8 cellular contexts compared by ENCODE assay signal in the genomic region with DNA sequence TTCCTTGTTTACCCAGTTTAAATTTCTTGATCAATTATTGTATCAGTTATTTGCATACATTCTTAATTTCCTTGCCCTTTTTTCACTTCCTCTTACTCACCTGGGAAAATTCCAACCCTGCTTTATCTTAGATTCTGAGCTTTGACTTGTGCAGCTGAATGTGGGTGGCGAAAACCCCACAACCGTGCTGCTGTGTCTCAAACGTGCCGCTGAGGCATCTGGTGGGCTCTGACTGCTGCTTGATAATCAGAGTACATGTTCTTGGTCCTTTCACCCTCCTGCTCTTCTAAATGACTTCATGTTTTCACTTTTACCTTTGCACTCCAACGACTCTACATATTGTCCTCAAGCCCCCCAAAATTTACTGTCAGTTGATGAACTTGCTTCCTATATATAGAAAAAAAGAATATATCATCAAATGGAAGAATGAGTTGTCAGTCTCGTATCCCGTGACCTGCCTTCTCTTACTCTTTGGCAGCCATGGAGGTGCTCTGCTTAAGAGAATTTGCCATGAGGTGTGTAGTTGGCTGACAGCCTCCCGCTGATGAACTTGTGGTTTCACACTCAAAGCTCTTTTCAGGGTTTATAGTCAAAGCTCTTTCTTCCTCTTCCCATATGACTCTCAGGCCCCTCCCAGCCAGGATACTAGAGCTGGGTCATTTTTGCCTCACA. TPM values are rescaled to one million over a fixed set of nuclear protein-coding genes. Genes with fewer than 3 reads are reported as not detected.
DNase-seq lines count a peak whose midpoint lies in the region; ATAC-seq and TF ChIP-seq lines count a peak whose summit lies in the region.

No MANE protein-coding gene starts in this region.

- TF ChIP-seq CTCF in OCI-LY7 (conservative IDR thresholded peaks at IDR 0.05; ENCODE audit: low read length) = no peak

- no peaks in the 10 kb centered on the region for H3K36me3 ChIP-seq in OCI-LY7 (ENCODE audit: insufficient read depth, low read length)

- H3K4me1 ChIP-seq in OCI-LY7 (ENCODE audit: insufficient read depth, low read length, poor library complexity, severe bottlenecking) = peaks cover 15% of the 10 kb centered on the region

- POLR2A ChIA-PET in OCI-LY7 (lab: Charles Lee) = interaction anchor here (0.9 to 2.4 kb wide), 5 partner anchors 12 to 408 kb away, joined by 3 to 8 read pairs (median 3); a partner anchor contains a TSS

- peak overlapping the region; percentile 27 for H3K4me3 ChIP-seq in OCI-LY7 (ENCODE audit: low read depth, low read length, poor library complexity, severe bottlenecking)

- H4K20me1 ChIP-seq in OCI-LY7 (ENCODE audit: insufficient read depth, low read length) = no peaks in the 10 kb centered on the region

- peak overlapping the region; percentile 57 for H3K4me2 ChIP-seq in OCI-LY7 (ENCODE audit: low read length)

- intact Hi-C loops in OCI-LY7 (cut with micrococcal nuclease; ENCODE audit: unreplicated experiment) (no loop called here), left colon (cut with DNase I, micrococcal nuclease) (no loop called here)

- H3K27ac ChIP-seq in OCI-LY7 (ENCODE audit: low read depth, low read length, poor library complexity, severe bottlenecking) = no peak overlapping the region

- H3K9me3 ChIP-seq in OCI-LY7 (ENCODE audit: low read length) = no peaks in the 10 kb centered on the region

- peak; percentile 37 for DNase-seq in OCI-LY7 (ENCODE audit: low spot score)
- peak in 1 of 2 donors; percentile 11 for DNase-seq in left colon
- no peak for DNase-seq in NCI-H1694 (lab: John Stamatoyannopoulos, UW)
- DNase-seq in DMS79 treated with DMSO at 0.1 percent for 48 hours (lab: John Stamatoyannopoulos, UW) = no peak
- DNase-seq in SHP77 (lab: John Stamatoyannopoulos, UW) = no peak
- DNase-seq in NCI-H2171 (lab: John Stamatoyannopoulos, UW) = no peak

- H2AFZ ChIP-seq in OCI-LY7 (ENCODE audit: low read length) = peak overlapping the region; percentile 63

- no peaks in the 10 kb centered on the region for H3K9me2 ChIP-seq in OCI-LY7 (ENCODE audit: insufficient read depth, low read length)

- CTCF ChIA-PET in OCI-LY7 (lab: Charles Lee; ENCODE audit: unreplicated experiment) = no interaction called here

- ATAC-seq in GM18511 (IDR thresholded peaks at IDR 0.05; ENCODE audit: unreplicated experiment) = peak; percentile 94
- peak; percentile 96 for ATAC-seq in HG02610 (IDR thresholded peaks at IDR 0.05; ENCODE audit: unreplicated experiment)
- ATAC-seq in left colon = peak; percentile 34

- H3K79me2 ChIP-seq in OCI-LY7 (ENCODE audit: insufficient read depth, low read depth, low read length) = no peaks in the 10 kb centered on the region

- no TSS peak for BruUV-seq in OCI-LY7 (replicated peaks; lab: Mats Ljungman, UMichigan)

RNA-seq across cellular contexts. Expression of a gene that starts 14.0 kb away (rescaled TPM):
- total RNA-seq in OCI-LY7 (2014; rRNA removed; shearing (Covaris generic)) = 3.7 and 4.4 TPM in 2 replicates
- 11.4 and 12.5 TPM in 2 replicates for total RNA-seq in OCI-LY7 (2022)
- 10 to 100 TPM; 17.2 to 18.9 TPM for total RNA-seq in left colon

Comparison
In these comparisons a context has a peak if more than half of its experiments do, and no peak if none do; other contexts are left out.
1. ATAC-seq: peak in every context shown above with its lines; median percentile 96 in HG02610; 94 in GM18511; 34 in left colon.